7 cellular contexts compared by ENCODE assay signal in genomic region chr2:16150456-16151280, GRCh38.
"Had no signal": no experiment of that assay in that cellular context is flagged by ENCODE, and none has a peak within 500 bp of the region (broad histone marks: within the 10 kb centered on the region; RNA-seq: fewer than 3 reads in every experiment).

No MANE protein-coding gene starts in this region.

- DNase-seq: H9, HCEC 1CT, IMR-90 had no signal

- H3K4me3 ChIP-seq: GM23338, K562 had no signal

- H3K9me3 Mint-ChIP-seq: GM23338 had no signal

- FAIRE-seq: H1, H54, K562 had no signal

- H3K4me3 Mint-ChIP-seq: GM23338, H9 had no signal

- H3K4me1 Mint-ChIP-seq: GM23338, H9 had no signal

- H3K27ac Mint-ChIP-seq: GM23338, H9 had no signal

- ATAC-seq: GM23338, K562 had no signal
